In the genomic region with DNA sequence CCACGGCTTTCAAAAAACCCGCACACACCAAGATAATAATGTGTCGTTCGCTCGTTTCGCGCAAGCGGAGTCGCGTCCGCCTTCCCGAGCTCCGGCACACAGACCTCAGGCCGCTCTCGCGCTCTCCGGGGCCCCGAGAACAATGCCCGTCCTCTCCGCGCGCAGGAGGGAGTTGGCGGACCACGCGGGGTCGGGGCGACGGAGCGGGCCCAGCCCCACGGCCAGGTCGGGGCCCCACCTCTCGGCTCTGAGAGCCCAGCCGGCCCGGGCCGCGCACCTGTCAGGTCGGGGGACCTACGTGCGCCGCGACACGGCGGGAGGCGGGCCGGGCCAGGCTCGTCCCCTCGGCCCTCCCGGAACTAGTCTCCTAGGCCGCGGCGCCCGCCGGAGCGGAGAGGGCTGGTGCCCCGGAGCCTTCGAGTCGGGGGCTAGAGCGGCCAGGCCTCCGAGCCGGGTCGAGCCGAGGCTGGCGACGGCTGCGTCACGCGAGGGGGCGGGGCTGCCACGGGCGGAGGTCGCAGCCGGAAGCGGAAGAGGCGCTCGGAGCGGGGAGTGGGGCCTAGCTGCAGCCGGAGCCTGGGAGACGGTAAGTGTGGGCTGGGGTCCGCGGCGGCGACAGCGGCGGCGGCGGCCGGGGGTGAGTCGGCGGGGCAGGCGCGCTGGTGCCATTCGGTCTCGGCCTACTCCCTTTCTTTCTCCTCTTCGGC, we compare ENCODE assay signal across 8 cellular contexts. TPM values are rescaled to one million over a fixed set of nuclear protein-coding genes. Genes with fewer than 3 reads are reported as not detected.
DNase-seq lines count a peak whose midpoint lies in the region; ATAC-seq and TF ChIP-seq lines count a peak whose summit lies in the region.

A gene (plus strand): TSS at position 524 of the 707 bp plus-strand sequence. CDS start 3,361 bp downstream, outside the sequence.

- no peaks in the 10 kb centered on the region for H3K9me3 ChIP-seq in BLaER1 treated with 17β-estradiol and CSF1 and Interleukin-3, amounts not matched to agents 10 nM and 100 nM (replicated peaks in 1 of 11)
- no peaks in the 10 kb centered on the region for H3K9me3 ChIP-seq in left lung

- H3K9ac ChIP-seq in BLaER1 treated with 17β-estradiol and CSF1 and Interleukin-3, amounts not matched to agents 10 nM and 100 nM: peak within 1 kb of the TSS; percentile 98 to 100 (median 99)

- intact Hi-C loops in left lung (cut with DNase I): loop anchor here in 1 of 2 donors (10.0 kb wide), 1 partner anchor 71 kb away; a partner anchor contains a TSS

- peak within 1 kb of the TSS; percentile 95 to 100 (median 98) for H3K4me3 ChIP-seq in BLaER1 treated with 17β-estradiol and CSF1 and Interleukin-3, amounts not matched to agents 10 nM and 100 nM
- H3K4me3 ChIP-seq in left lung: peak within 1 kb of the TSS; percentile 99 to 100

- peaks cover 42 to 47% (median 45%) of the 10 kb centered on the region in 11 experiments for H4K20me1 ChIP-seq in BLaER1 treated with 17β-estradiol and CSF1 and Interleukin-3, amounts not matched to agents 10 nM and 100 nM

- no peak for TF ChIP-seq CTCF in left lung (IDR thresholded peaks at IDR 0.05)

- DNase-seq in NCI-H748 (lab: John Stamatoyannopoulos, UW; ENCODE audit: unreplicated experiment) (peak; percentile 95), dedifferentiated amniotic fluid mesenchymal stem cell (ENCODE audit: extremely low spot score) (peak; percentile 86), left lung (peak; percentile 97 to 100)
- peak; percentile 96 for DNase-seq in activated CD4-positive, alpha-beta T cell treated with anti-CD3 and anti-CD28 coated beads, Interleukin-2, amount 50 U/mL, for 1 hour
- DNase-seq in stimulated activated CD4-positive, alpha-beta T cell treated with anti-CD3 and anti-CD28 coated beads, Interleukin-2, amount 100 ng/mL, for 48 hours: peak; percentile 93 to 99

- peaks cover 27 to 66% (median 57%) of the 10 kb centered on the region in 10 experiments for H3K4me1 ChIP-seq in BLaER1 treated with 17β-estradiol and CSF1 and Interleukin-3, amounts not matched to agents 10 nM and 100 nM
- peaks cover 20 to 41% of the 10 kb centered on the region in 2 donors for H3K4me1 ChIP-seq in left lung

- H3K36me3 ChIP-seq in BLaER1 treated with 17β-estradiol and CSF1 and Interleukin-3, amounts not matched to agents 10 nM and 100 nM: peaks cover 26 to 36% (median 31%) of the 10 kb centered on the region in 11 experiments
- H3K36me3 ChIP-seq in left lung: peaks cover 0 to 17% of the 10 kb centered on the region in 2 donors

- no peaks in the 10 kb centered on the region for H3K27me3 ChIP-seq in BLaER1 treated with 17β-estradiol and CSF1 and Interleukin-3, amounts not matched to agents 10 nM and 100 nM
- no peaks in the 10 kb centered on the region for H3K27me3 ChIP-seq in left lung

- peak within 1 kb of the TSS; percentile 95 to 100 (median 98) for H3K27ac ChIP-seq in BLaER1 treated with 17β-estradiol and CSF1 and Interleukin-3, amounts not matched to agents 10 nM and 100 nM
- H3K27ac ChIP-seq in left lung: peak within 1 kb of the TSS; percentile 94 to 97

- ATAC-seq in GM19351 (IDR thresholded peaks at IDR 0.05; ENCODE audit: unreplicated experiment) (peak; percentile 70), HG03520 (IDR thresholded peaks at IDR 0.05; ENCODE audit: unreplicated experiment) (peak; percentile 78), left lung (peak; percentile 89)

- peak within 1 kb of the TSS; percentile 93 to 100 (median 97) for H3K4me2 ChIP-seq in BLaER1 treated with 17β-estradiol and CSF1 and Interleukin-3, amounts not matched to agents 10 nM and 100 nM

RNA-seq across cellular contexts. Expression of the gene that starts here (rescaled TPM):
- total RNA-seq in left lung: 10 to 100 TPM; 58.0 to 70.0 TPM

Comparison
In these comparisons a context has a peak if more than half of its experiments do, and no peak if none do; other contexts are left out.
1. Peak in every context shown above with its lines: DNase-seq, ATAC-seq, H3K4me3 ChIP-seq and H3K27ac ChIP-seq.